ENCODE assay signal across 11 cellular contexts in the genomic region with DNA sequence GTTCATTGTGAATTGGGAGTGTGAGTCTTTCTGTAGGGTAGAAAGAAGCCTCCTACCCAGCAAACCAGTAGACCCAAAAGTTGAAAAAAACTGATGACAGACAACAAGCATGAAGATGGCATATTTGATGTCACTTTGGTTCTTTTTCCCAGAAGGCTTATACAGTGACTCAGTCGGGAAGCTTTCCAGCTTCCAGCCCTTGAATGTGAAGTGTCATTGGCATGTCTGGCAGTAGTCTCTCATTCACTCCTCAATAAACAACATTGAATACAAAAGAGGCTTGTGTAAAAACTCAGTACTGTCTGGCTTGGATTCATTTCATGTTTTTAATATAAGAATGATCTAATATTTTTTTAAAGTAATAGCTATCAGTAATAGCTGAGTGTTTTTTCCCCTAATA.
A peak's percentile ranks its signal among the peaks of the same experiment; 100 is the strongest.
DNase-seq lines count a peak whose midpoint lies in the region; ATAC-seq and TF ChIP-seq lines count a peak whose summit lies in the region.
"Had no signal": no experiment of that assay in that cellular context is flagged by ENCODE, and none has a peak within 500 bp of the region (broad histone marks: within the 10 kb centered on the region; RNA-seq: fewer than 3 reads in every experiment).

No MANE protein-coding gene starts in this region.

- H3K4me1 ChIP-seq in ACC112 (ENCODE audit: control insufficient read depth, insufficient read depth, low read length, unreplicated experiment), result peaks cover 11% of the 10 kb centered on the region
- no peaks in the 10 kb centered on the region for H3K4me1 ChIP-seq in left lung

- peak overlapping the region; percentile 57 for H3K27ac Mint-ChIP-seq in chondrocyte (ENCODE audit: unreplicated experiment)
- H3K27ac Mint-ChIP-seq: activated naive CD8-positive, alpha-beta T cell treated with anti-CD3 and anti-CD28 coated beads, Interleukin-2, amount 10 ng/mL, durations not matched to agents 7 days and 5 days had no signal

- intact Hi-C loops in left lung (cut with DNase I), result no loop called here

- TF ChIP-seq CTCF in chondrocyte (IDR thresholded peaks at IDR 0.05) (no peak), left lung (IDR thresholded peaks at IDR 0.05) (no peak), GM13977 (IDR thresholded peaks at IDR 0.05; ENCODE audit: extremely low read depth, insufficient read depth, missing control alignments) (no peak)

- H3K36me3 Mint-ChIP-seq in chondrocyte (ENCODE audit: low read depth), result peaks cover 23% of the 10 kb centered on the region

- DNase-seq in NCI-H1092 (lab: John Stamatoyannopoulos, UW), result peak; percentile 41
- DNase-seq in chondrocyte (ENCODE audit: low spot score), result no peak
- DNase-seq in left lung, result no peak
- DNase-seq in activated effector memory CD4-positive, alpha-beta T cell treated with Interleukin-2 at 50 U/mL for 16 hours, result no peak
- DNase-seq in GM13977 (ENCODE audit: low spot score), result no peak
- DNase-seq: activated naive CD8-positive, alpha-beta T cell treated with anti-CD3 and anti-CD28 coated beads, Interleukin-2, amount 10 ng/mL, durations not matched to agents 7 days and 5 days; H7; stimulated activated CD8-positive, alpha-beta memory T cell treated with anti-CD3 and anti-CD28 coated beads, Interleukin-4, amount 100 ng/mL, for 48 hours had no signal

- in situ Hi-C loops in GM13977 (cut with MboI; ENCODE audit: low pct_unique_long_range_greater_than_20kb, low sequenced_read_pairs, unreplicated experiment), result no loop called here

- no peaks in the 10 kb centered on the region for H3K9me3 ChIP-seq in left lung

- peaks cover 26% of the 10 kb centered on the region for H3K4me1 Mint-ChIP-seq in chondrocyte (ENCODE audit: low read depth)
- H3K4me1 Mint-ChIP-seq: activated naive CD8-positive, alpha-beta T cell treated with anti-CD3 and anti-CD28 coated beads, Interleukin-2, amount 10 ng/mL, durations not matched to agents 7 days and 5 days had no signal

- peaks cover 37% of the 10 kb centered on the region for H3K36me3 ChIP-seq in ACC112 (ENCODE audit: insufficient read depth, low read length)
- H3K36me3 ChIP-seq in left lung, result peaks cover 0 to 62% of the 10 kb centered on the region in 2 donors

- no peak overlapping the region for H2AFZ ChIP-seq in ACC112 (ENCODE audit: low read length, unreplicated experiment)

- peak overlapping the region; percentile 72 for H3K27ac ChIP-seq in ACC112 (ENCODE audit: low read depth, low read length)
- no peak overlapping the region for H3K27ac ChIP-seq in left lung

- H3K27me3 ChIP-seq in ACC112 (ENCODE audit: insufficient read depth, low read length) (no peaks in the 10 kb centered on the region), left lung (no peaks in the 10 kb centered on the region)

- ATAC-seq in left lung, result peak; percentile 90
- no peak for ATAC-seq in GM21786 (IDR thresholded peaks at IDR 0.05; ENCODE audit: unreplicated experiment)
- no peak for ATAC-seq in GM21529 (IDR thresholded peaks at IDR 0.05; ENCODE audit: unreplicated experiment)

- H3K4me3 ChIP-seq in ACC112 (ENCODE audit: low read depth, low read length), result no peak overlapping the region
- no peak overlapping the region for H3K4me3 ChIP-seq in left lung

- H3K9me3 Mint-ChIP-seq in chondrocyte (ENCODE audit: low read depth), result no peaks in the 10 kb centered on the region
- H3K9me3 Mint-ChIP-seq: activated naive CD8-positive, alpha-beta T cell treated with anti-CD3 and anti-CD28 coated beads, Interleukin-2, amount 10 ng/mL, durations not matched to agents 7 days and 5 days had no signal

- no peaks in the 10 kb centered on the region for H3K79me2 ChIP-seq in ACC112 (ENCODE audit: control insufficient read depth, insufficient read depth, low read length, unreplicated experiment)

- no peaks in the 10 kb centered on the region for H3K27me3 Mint-ChIP-seq in chondrocyte (ENCODE audit: low read depth)
- H3K27me3 Mint-ChIP-seq: activated naive CD8-positive, alpha-beta T cell treated with anti-CD3 and anti-CD28 coated beads, Interleukin-2, amount 10 ng/mL, durations not matched to agents 7 days and 5 days had no signal

- no peak overlapping the region for H3K4me3 Mint-ChIP-seq in chondrocyte (ENCODE audit: unreplicated experiment)
- H3K4me3 Mint-ChIP-seq: activated naive CD8-positive, alpha-beta T cell treated with anti-CD3 and anti-CD28 coated beads, Interleukin-2, amount 10 ng/mL, durations not matched to agents 7 days and 5 days had no signal
